23 cellular contexts compared by ENCODE assay signal in genomic region chr5:65461490-65461889, GRCh38.
"Had no signal": no experiment of that assay in that cellular context is flagged by ENCODE, and none has a peak within 500 bp of the region (broad histone marks: within the 10 kb centered on the region; RNA-seq: fewer than 3 reads in every experiment).

No MANE protein-coding gene starts in this region.

- ATAC-seq: activated CD8-positive, alpha-beta T cell treated with anti-CD3 and anti-CD28 coated beads, Interleukin-2, amount 10 ng/mL, durations not matched to agents 7 days and 5 days; Panc1; WTC11 had no signal

- DNase-seq: activated CD4-positive, alpha-beta T cell treated with anti-CD3 and anti-CD28 coated beads for 48 hours; activated CD4-positive, alpha-beta T cell treated with anti-CD3 and anti-CD28 coated beads, Interleukin-2, amount 50 U/mL, for 4 hours; activated CD4-positive, CD25-positive, alpha-beta regulatory T cell treated with anti-CD3 and anti-CD28 coated beads, Interleukin-2, amount 50 U/mL, for 72 hours; activated CD8-positive, alpha-beta memory T cell treated with anti-CD3 and anti-CD28 coated beads, Interleukin-2, amount 50 U/mL, for 48 hours; activated CD8-positive, alpha-beta T cell treated with anti-CD3 and anti-CD28 coated beads, Interleukin-2, amount 10 ng/mL, durations not matched to agents 7 days and 5 days; activated naive CD4-positive, alpha-beta T cell treated with anti-CD3 and anti-CD28 coated beads, Interleukin-2, amount 50 U/mL, for 16 hours; activated naive CD8-positive, alpha-beta T cell treated with anti-CD3 and anti-CD28 coated beads, Interleukin-2, amount 10 ng/mL, durations not matched to agents 7 days and 5 days; activated T-cell treated with anti-CD3 and anti-CD28 coated beads, Interleukin-2, amount 50 U/mL, for 1 hour; adrenal gland; anterior cingulate cortex; cerebellar nuclear complex; NCI-H1092; NCI-H1436; NCI-H187 treated with DMSO at 0.1 percent for 48 hours; NCI-H2081 treated with DMSO at 0.1 percent for 48 hours; NCI-H446; NCI-H524; NCI-H774; NK-92 treated with Interleukin-12 subunit alpha and Interleukin-12 subunit beta, amount 100 ng/mL, for 24 hours; OCI-M1; Right ventricle myocardium superior had no signal
